Comparison of ENCODE assay signal across 24 cellular contexts in genomic region chr9:99340281-99340680, GRCh38.
DNase-seq lines count a peak whose midpoint lies in the region; ATAC-seq, FAIRE-seq and TF ChIP-seq lines count a peak whose summit lies in the region.
"Had no signal": no experiment of that assay in that cellular context is flagged by ENCODE, and none has a peak within 500 bp of the region (broad histone marks: within the 10 kb centered on the region; RNA-seq: fewer than 3 reads in every experiment).

No MANE protein-coding gene starts in this region.

- H3K4me1 ChIP-seq in astrocyte (ENCODE audit: insufficient read depth, low read length): no peaks in the 10 kb centered on the region

- peaks cover 2% of the 10 kb centered on the region for H3K9me3 Mint-ChIP-seq in astrocyte (ENCODE audit: unreplicated experiment)
- H3K9me3 Mint-ChIP-seq: IgD-negative memory B cell had no signal

- H3K27me3 ChIP-seq in astrocyte (ENCODE audit: insufficient read depth, low read length): no peaks in the 10 kb centered on the region

- TF ChIP-seq CTCF in astrocyte (IDR thresholded peaks at IDR 0.05; ENCODE audit: insufficient read depth, low read depth, low read length) (no peak), fibroblast of mammary gland (conservative IDR thresholded peaks at IDR 0.05; ENCODE audit: control insufficient read depth, insufficient read depth, low read depth, low read length) (no peak)

- no peak overlapping the region for H3K27ac Mint-ChIP-seq in astrocyte (ENCODE audit: unreplicated experiment)
- H3K27ac Mint-ChIP-seq: CD14-positive monocyte, IgD-negative memory B cell had no signal

- DNase-seq in HS-5 (ENCODE audit: low read depth) (peak; percentile 40), astrocyte (ENCODE audit: low read depth) (peak; percentile 46), fibroblast of mammary gland (ENCODE audit: low read depth) (peak; percentile 39), epidermal melanocyte (ENCODE audit: insufficient read length, low spot score) (no peak), NCI-H1436 treated with DMSO at 0.1 percent for 48 hours (lab: John Stamatoyannopoulos, UW) (no peak)
- DNase-seq: DND-41; H7; Karpas-422; MM.1S; NCI-H1092; NCI-H146; NCI-H2029 treated with DMSO at 0.1 percent for 48 hours; NCI-H510A; NCI-H748 treated with DMSO at 0.1 percent for 48 hours; NK-92 treated with Interleukin-12 subunit alpha and Interleukin-12 subunit beta, amount 100 ng/mL, for 24 hours; SHP77 had no signal

- no peaks in the 10 kb centered on the region for H3K9me3 ChIP-seq in astrocyte (ENCODE audit: insufficient read depth, low read depth, low read length)

- FAIRE-seq in astrocyte (lab: Jason Lieb, UNC): no peak
- FAIRE-seq: GM12878, GM18507, HTR-8/SVneo had no signal

- no peak overlapping the region for H3K9ac ChIP-seq in astrocyte (ENCODE audit: low read length)

- no peaks in the 10 kb centered on the region for H3K36me3 Mint-ChIP-seq in astrocyte (ENCODE audit: low read depth, unreplicated experiment)
- H3K36me3 Mint-ChIP-seq: CD14-positive monocyte, IgD-negative memory B cell had no signal

- no peak overlapping the region for H3K4me3 Mint-ChIP-seq in astrocyte (ENCODE audit: unreplicated experiment)
- H3K4me3 Mint-ChIP-seq: CD14-positive monocyte, IgD-negative memory B cell had no signal

- H3K4me2 ChIP-seq in astrocyte (ENCODE audit: low read length): peak overlapping the region; percentile 30

- peaks cover 8% of the 10 kb centered on the region for H3K27me3 Mint-ChIP-seq in astrocyte (ENCODE audit: low read depth, unreplicated experiment)
- H3K27me3 Mint-ChIP-seq: IgD-negative memory B cell had no signal

- H3K79me2 ChIP-seq in astrocyte (ENCODE audit: insufficient read depth, low read length): no peaks in the 10 kb centered on the region

- H3K4me3 ChIP-seq in astrocyte (ENCODE audit: insufficient read depth, low read depth, low read length): no peak overlapping the region
- no peak overlapping the region for H3K4me3 ChIP-seq in fibroblast of mammary gland (ENCODE audit: control insufficient read depth, low read depth, low read length)
- H3K4me3 ChIP-seq: GM12878, SK-N-MC had no signal

- no peak overlapping the region for H2AFZ ChIP-seq in astrocyte (ENCODE audit: low read depth, low read length)

- H3K27ac ChIP-seq in astrocyte (ENCODE audit: low read depth, low read length): peak overlapping the region; percentile 11
- H3K27ac ChIP-seq: SK-N-MC had no signal

- no peaks in the 10 kb centered on the region for H3K36me3 ChIP-seq in astrocyte (ENCODE audit: insufficient read depth, low read length)

- ATAC-seq in GM18867 (IDR thresholded peaks at IDR 0.05; ENCODE audit: unreplicated experiment) (no peak), GM18907 (IDR thresholded peaks at IDR 0.05; ENCODE audit: unreplicated experiment) (no peak)
- ATAC-seq: GM12878 had no signal

- H3K4me1 Mint-ChIP-seq in astrocyte (ENCODE audit: low read depth, unreplicated experiment): peaks cover 2% of the 10 kb centered on the region
- H3K4me1 Mint-ChIP-seq: CD14-positive monocyte had no signal

- no peaks in the 10 kb centered on the region for H4K20me1 ChIP-seq in astrocyte (ENCODE audit: insufficient read depth, low read length)

Comparison
In these comparisons a context has a peak if more than half of its experiments do, and no peak if none do; other contexts are left out.
1. DNase-seq: peak in HS-5 (single experiment), astrocyte (single experiment) and fibroblast of mammary gland (single experiment); none in epidermal melanocyte (single experiment) and NCI-H1436 treated with DMSO at 0.1 percent for 48 hours (single experiment).